1 cellular context compared by ENCODE assay signal in the genomic region with DNA sequence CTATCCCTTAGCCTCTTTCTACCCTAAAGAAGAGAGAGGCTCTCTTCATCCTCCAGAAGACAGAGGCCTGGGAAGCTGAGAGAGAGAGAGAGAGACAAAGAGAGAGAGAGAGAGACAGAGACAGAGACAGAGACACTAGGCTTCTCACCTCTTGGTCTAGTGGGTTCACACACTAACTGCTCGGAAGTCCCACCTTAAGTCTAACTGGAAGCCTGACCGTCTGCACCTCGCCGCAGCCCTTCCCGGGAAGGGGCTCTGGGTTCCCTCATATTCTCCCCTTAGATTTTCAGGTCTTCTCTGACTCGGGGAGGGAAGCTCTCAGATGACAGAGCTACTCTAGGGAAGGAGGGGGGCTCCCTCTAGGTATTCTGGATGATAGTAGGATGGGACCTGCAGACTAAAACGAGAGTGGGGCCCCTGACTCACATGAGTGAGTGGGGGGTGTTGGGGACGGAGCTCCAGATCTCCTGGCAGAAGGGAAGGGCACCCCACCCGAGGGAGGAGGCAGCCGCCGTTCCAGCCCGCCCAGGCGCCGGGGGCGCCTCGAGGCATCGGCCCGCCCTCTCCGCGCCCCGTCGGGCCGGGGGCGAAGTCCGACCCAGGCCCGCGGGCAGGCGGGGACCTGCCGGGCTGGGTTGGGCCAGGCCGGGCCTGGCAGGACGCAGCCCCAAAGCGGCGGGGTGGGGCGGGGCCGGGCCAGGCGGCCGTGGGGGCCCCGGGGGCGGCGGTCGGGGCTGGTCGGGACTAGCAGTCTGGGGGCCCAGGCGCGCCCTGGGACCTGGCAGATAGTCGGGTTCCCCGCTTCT.
TF ChIP-seq lines count a peak whose summit lies in the region.

No MANE protein-coding gene starts in this region.

TF ChIP-seq in K562, 482 proteins besides CTCF, POLR2A, EP300 and RAD21 (continued from another document):
- TF ChIP-seq ARID4B (CRISPR knock-in tag; IDR thresholded peaks at IDR 0.05) = no peak
- no peak for TF ChIP-seq CREB5 (CRISPR knock-in tag; IDR thresholded peaks at IDR 0.05)
- TF ChIP-seq CHD1 (IDR thresholded peaks at IDR 0.05; ENCODE audit: low read length) = peak; percentile 16
- 0 out of 4 replicates have a peak, but pooled peaks of 1 of the 2 experiments have one; percentile 21 for TF ChIP-seq MCM7 (IDR thresholded peaks at IDR 0.05)
- TF ChIP-seq CC2D1A (IDR thresholded peaks at IDR 0.05) = 0 out of 2 replicates have a peak, but pooled peaks have one; percentile 19
- TF ChIP-seq HBP1 (CRISPR knock-in tag; IDR thresholded peaks at IDR 0.05) = 0 out of 2 replicates have a peak, but pooled peaks have one; percentile 26
- peak; percentile 76 for TF ChIP-seq CHD4 (IDR thresholded peaks at IDR 0.05; ENCODE audit: insufficient read depth, insufficient replicate concordance, low read depth, low read length, poor library complexity, severe bottlenecking)
- TF ChIP-seq ZNF766 (CRISPR knock-in tag; conservative IDR thresholded peaks at IDR 0.05) = peak; percentile 56; the same call in 1 of the 2 replicates
- TF ChIP-seq ZNF740 (CRISPR knock-in tag; IDR thresholded peaks at IDR 0.05) = 0 out of 2 replicates have a peak, but pooled peaks have one; percentile 44
- TF ChIP-seq ZNF740 (tag; IDR thresholded peaks at IDR 0.05) = peak in 1 of 2 experiments; percentile 35; a peak in 1 of 4 replicates
- no peak for TF ChIP-seq NR2C2 (CRISPR knock-in tag; IDR thresholded peaks at IDR 0.05)
- peak; percentile 66; the same call in 1 of the 2 replicates for TF ChIP-seq NR2C2 (tag; IDR thresholded peaks at IDR 0.05)
- peak; percentile 93; the same call in 1 of the 2 replicates for TF ChIP-seq HDGF (IDR thresholded peaks at IDR 0.05)
- peak; percentile 39; the same call in 1 of the 2 replicates for TF ChIP-seq SMARCA5 (IDR thresholded peaks at IDR 0.05)
- TF ChIP-seq HDAC2 (IDR thresholded peaks at IDR 0.05) = peak; percentile 84
- TF ChIP-seq FOSL1 (tag; conservative IDR thresholded peaks at IDR 0.05) = peak; percentile 44
- TF ChIP-seq KDM1A (IDR thresholded peaks at IDR 0.05) = peak in 1 of 2 experiments; percentile 74; a peak in 2 of 4 replicates
TF ChIP-seq in K562: peak in this region for 32.
